In the genomic region with DNA sequence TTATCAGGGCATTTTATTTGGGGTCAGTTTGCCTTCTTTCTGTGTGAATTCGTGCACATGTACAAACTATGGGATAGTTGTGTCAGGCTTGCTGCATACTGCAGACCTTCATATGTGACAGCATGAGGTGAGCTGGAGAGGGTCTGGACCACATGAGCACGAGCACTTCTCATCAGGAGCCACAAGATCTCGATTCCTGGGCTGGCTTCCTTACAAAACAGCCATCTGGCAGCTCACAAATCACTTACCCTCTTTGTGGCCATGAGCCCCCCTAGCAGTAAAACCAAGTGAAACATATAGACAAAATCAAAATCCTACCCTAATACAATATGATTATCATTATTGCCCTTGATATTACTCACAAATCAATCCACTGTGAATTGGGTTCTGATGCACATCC, we compare ENCODE assay signal across 16 cellular contexts.
A peak's percentile ranks its signal among the peaks of the same experiment; 100 is the strongest.
DNase-seq lines count a peak whose midpoint lies in the region; ATAC-seq, FAIRE-seq and TF ChIP-seq lines count a peak whose summit lies in the region.
"Had no signal": no experiment of that assay in that cellular context is flagged by ENCODE, and none has a peak within 500 bp of the region (broad histone marks: within the 10 kb centered on the region; RNA-seq: fewer than 3 reads in every experiment).

No MANE protein-coding gene starts in this region.

- H4K8ac ChIP-seq in H1 (ENCODE audit: extremely low read depth, insufficient read depth, low read length) (no peak overlapping the region), mesendoderm (ENCODE audit: low read depth, low read length) (no peak overlapping the region)

- H2BK120ac ChIP-seq in H1 (replicated peaks; ENCODE audit: low read depth, low read length), result no peak overlapping the region
- no peak overlapping the region for H2BK120ac ChIP-seq in mesendoderm (ENCODE audit: low read depth, low read length)

- no peak for TF ChIP-seq CTCF in H1 (IDR thresholded peaks at IDR 0.05; ENCODE audit: control extremely low read depth in 1 of 3, insufficient read depth in 1 of 3, low read depth in 1 of 3, low read length in 3 of 3)
- no peak for TF ChIP-seq CTCF in CD8-positive, alpha-beta T cell (IDR thresholded peaks at IDR 0.05)

- H4K91ac ChIP-seq in H1 (replicated peaks; ENCODE audit: insufficient read length, low read length), result no peak overlapping the region

- no peak overlapping the region for H3K4me3 Mint-ChIP-seq in CD8-positive, alpha-beta T cell
- H3K4me3 Mint-ChIP-seq: B cell; CD4-positive, alpha-beta memory T cell had no signal

- no peak overlapping the region for H3K27ac Mint-ChIP-seq in CD8-positive, alpha-beta T cell
- H3K27ac Mint-ChIP-seq: B cell had no signal

- H2BK15ac ChIP-seq in H1 (ENCODE audit: low read length) (no peak overlapping the region), mesendoderm (replicated peaks; ENCODE audit: low read depth) (no peak overlapping the region)

- H3K27me3 ChIP-seq in BLaER1 treated with 17β-estradiol and CSF1 and Interleukin-3, amounts not matched to agents 10 nM and 100 nM, result no peaks in the 10 kb centered on the region
- H3K27me3 ChIP-seq in H1 (replicated peaks in 1 of 4; ENCODE audit: control insufficient read depth in 3 of 4, extremely low read depth in 1 of 4, insufficient read depth in 3 of 4, low read length in 3 of 4) (no peaks in the 10 kb centered on the region; a peak in 1 of 7 replicates), mesendoderm (ENCODE audit: insufficient read depth, low read length, poor library complexity) (no peaks in the 10 kb centered on the region)
- H3K27me3 ChIP-seq in CD8-positive, alpha-beta T cell (ENCODE audit: insufficient read depth, low read length), result no peaks in the 10 kb centered on the region

- no peak for TF ChIP-seq POLR2A in H1 (IDR thresholded peaks at IDR 0.05; ENCODE audit: control extremely low read depth in 1 of 2, low read depth in 2 of 2, low read length in 2 of 2)

- H3K14ac ChIP-seq in H1 (ENCODE audit: insufficient read length), result no peak overlapping the region

- WGBS in H1 (ENCODE audit: extremely low coverage in 1 of 2, insufficient coverage in 1 of 2, insufficient read length in 1 of 2, insufficient replicate concordance in 2 of 2, low coverage in 1 of 2, low lambda C conversion rate in 2 of 2, missing lambda C conversion rate in 1 of 2), 2 experiments, result 85% methylated on average over 3 of the region's 3 CpGs; no CpG with 5 or more reads in 1 of the 2 experiments
- WGBS in mesendoderm (ENCODE audit: extremely low coverage, insufficient coverage, low lambda C conversion rate), result no CpG with 5 or more reads among the region's 3 CpGs

- H3K56ac ChIP-seq in H1 (replicated peaks; ENCODE audit: insufficient read length, low read depth, low read length), result no peak overlapping the region
- no peak overlapping the region for H3K56ac ChIP-seq in mesendoderm (ENCODE audit: low read length)

- H4K5ac ChIP-seq in H1 (ENCODE audit: insufficient read length, low read depth, low read length) (no peak overlapping the region), mesendoderm (ENCODE audit: low read length) (no peak overlapping the region)

- DNase-seq in G401 (ENCODE audit: low spot score) (peak; percentile 76), H1 (ENCODE audit: low read depth in 1 of 2, low spot score in 2 of 2) (no peak), mesendoderm (no peak), DMS53 treated with DMSO at 0.1 percent for 48 hours (lab: John Stamatoyannopoulos, UW; ENCODE audit: unreplicated experiment) (no peak)
- DNase-seq in CD8-positive, alpha-beta T cell, result no peak
- DNase-seq: Calu3; CD4-positive, alpha-beta memory T cell; DMS79; GF-D8; IMR-90 had no signal

- H3K79me2 ChIP-seq in H1 (ENCODE audit: control insufficient read depth in 1 of 2, insufficient read depth in 2 of 2, low read length in 2 of 2) (no peaks in the 10 kb centered on the region), mesendoderm (ENCODE audit: control insufficient read depth, insufficient read depth, low read length) (no peaks in the 10 kb centered on the region)

- no peak overlapping the region for H3K4me3 ChIP-seq in BLaER1 treated with 17β-estradiol and CSF1 and Interleukin-3, amounts not matched to agents 10 nM and 100 nM
- H3K4me3 ChIP-seq in H1 (ENCODE audit: extremely low read depth in 1 of 4, insufficient read depth in 2 of 4, low read depth in 3 of 4, low read length in 4 of 4), result no peak overlapping the region
- no peak overlapping the region for H3K4me3 ChIP-seq in mesendoderm (ENCODE audit: low read length)
- H3K4me3 ChIP-seq in CD8-positive, alpha-beta T cell (ENCODE audit: low read depth, low read length), result no peak overlapping the region
- H3K4me3 ChIP-seq: HAP-1, K562 had no signal

- peak overlapping the region in 8 of 11 experiments; percentile 79 to 90 (median 82); a peak in 14 of 22 replicates for H3K4me2 ChIP-seq in BLaER1 treated with 17β-estradiol and CSF1 and Interleukin-3, amounts not matched to agents 10 nM and 100 nM
- H3K4me2 ChIP-seq in H1 (ENCODE audit: insufficient read depth in 1 of 2, low read depth in 2 of 2, low read length in 2 of 2) (no peak overlapping the region), mesendoderm (ENCODE audit: low read length) (no peak overlapping the region)

- TF ChIP-seq EP300 in H1 (IDR thresholded peaks at IDR 0.05; ENCODE audit: borderline replicate concordance in 1 of 2, low read depth in 2 of 2, low read length in 2 of 2), result no peak

- no peak for ATAC-seq in CD8-positive, alpha-beta T cell
- ATAC-seq: K562 had no signal

- H4K20me1 ChIP-seq in BLaER1 treated with 17β-estradiol and CSF1 and Interleukin-3, amounts not matched to agents 10 nM and 100 nM, result peaks cover 0 to 28% (median 0%) of the 10 kb centered on the region in 11 experiments; a peak in 3 of 22 replicates
- peaks cover 0 to 3% of the 10 kb centered on the region in 2 experiments for H4K20me1 ChIP-seq in H1 (replicated peaks in 1 of 2; ENCODE audit: control insufficient read depth in 1 of 2, insufficient read depth in 2 of 2, low read length in 2 of 2)

- no peaks in the 10 kb centered on the region for H3K9me3 ChIP-seq in BLaER1 treated with 17β-estradiol and CSF1 and Interleukin-3, amounts not matched to agents 10 nM and 100 nM (replicated peaks in 1 of 11)
- no peaks in the 10 kb centered on the region; a peak in 1 of 4 replicates for H3K9me3 ChIP-seq in H1 (ENCODE audit: insufficient read depth in 2 of 2, low read depth in 1 of 2, low read length in 1 of 2)
- H3K9me3 ChIP-seq in CD8-positive, alpha-beta T cell (ENCODE audit: low read length), result no peaks in the 10 kb centered on the region
- H3K9me3 ChIP-seq: HAP-1 had no signal

- no peak for FAIRE-seq in H1 (lab: Jason Lieb, UNC)
- FAIRE-seq: GM19239, K562 had no signal

- POLR2A ChIA-PET in H1 (lab: Charles Lee; ENCODE audit: partially characterized antibody), result interaction anchor here (1.1 kb wide), 1 partner anchor 165 kb away, joined by 4 read pairs; no protein-coding TSS in a partner anchor
- POLR2A ChIA-PET in CD8-positive, alpha-beta T cell (lab: Charles Lee), result no interaction called here

- H3K23me2 ChIP-seq in H1 (ENCODE audit: low read depth, low read length), result no peaks in the 10 kb centered on the region

- no peaks in the 10 kb centered on the region for H3K36me3 Mint-ChIP-seq in CD8-positive, alpha-beta T cell
- H3K36me3 Mint-ChIP-seq: CD4-positive, alpha-beta memory T cell had no signal

- H3K27ac ChIP-seq in BLaER1 treated with 17β-estradiol and CSF1 and Interleukin-3, amounts not matched to agents 10 nM and 100 nM, result peak overlapping the region in 7 of 11 experiments; percentile 22 to 87 (median 78); a peak in 11 of 22 replicates
- 0 out of 2 replicates have a peak overlapping the region, but pooled peaks have one; percentile 40 for H3K27ac ChIP-seq in H1 (ENCODE audit: low read depth, low read length)
- H3K27ac ChIP-seq in mesendoderm (ENCODE audit: low read depth, low read length), result no peak overlapping the region
- H3K27ac ChIP-seq in CD8-positive, alpha-beta T cell (ENCODE audit: low read depth, low read length), result no peak overlapping the region
- H3K27ac ChIP-seq: HL-60 had no signal

- in situ Hi-C loops in G401 (cut with HindIII; ENCODE audit: low sequenced_read_pairs), result no loop called here

- peaks cover 0 to 100% (median 61%) of the 10 kb centered on the region in 11 experiments; a peak in 18 of 22 replicates for H3K36me3 ChIP-seq in BLaER1 treated with 17β-estradiol and CSF1 and Interleukin-3, amounts not matched to agents 10 nM and 100 nM
- H3K36me3 ChIP-seq in H1 (ENCODE audit: control insufficient read depth in 2 of 4, insufficient read depth in 4 of 4, low read length in 3 of 4), result peaks cover 9 to 24% (median 19%) of the 10 kb centered on the region in 4 experiments; a peak in 7 of 8 replicates
- H3K36me3 ChIP-seq in mesendoderm (ENCODE audit: control insufficient read depth, insufficient read depth, low read length), result no peaks in the 10 kb centered on the region
- no peaks in the 10 kb centered on the region for H3K36me3 ChIP-seq in CD8-positive, alpha-beta T cell (ENCODE audit: insufficient read depth, low read length)
- H3K36me3 ChIP-seq: HAP-1 had no signal

- no peak overlapping the region for H2AK5ac ChIP-seq in H1 (ENCODE audit: low read depth, low read length)
- no peak overlapping the region for H2AK5ac ChIP-seq in mesendoderm (ENCODE audit: low read length)

- H3K4me1 Mint-ChIP-seq in CD8-positive, alpha-beta T cell (ENCODE audit: low read depth), result no peaks in the 10 kb centered on the region
- H3K4me1 Mint-ChIP-seq: CD4-positive, alpha-beta memory T cell had no signal

- no peak overlapping the region for H3K4ac ChIP-seq in H1 (replicated peaks; ENCODE audit: insufficient read length, low read depth, low read length)
- H3K4ac ChIP-seq in mesendoderm (ENCODE audit: low read depth, low read length), result no peak overlapping the region

- no peak overlapping the region for H3K23ac ChIP-seq in H1 (ENCODE audit: insufficient read length)
- no peak overlapping the region for H3K23ac ChIP-seq in mesendoderm (ENCODE audit: low read length)

- H2BK5ac ChIP-seq in H1 (ENCODE audit: low read depth, low read length), result no peak overlapping the region
- H2BK5ac ChIP-seq in mesendoderm (ENCODE audit: low read length), result no peak overlapping the region

- peak overlapping the region in 1 of 11 experiments; percentile 17; a peak in 1 of 22 replicates for H3K9ac ChIP-seq in BLaER1 treated with 17β-estradiol and CSF1 and Interleukin-3, amounts not matched to agents 10 nM and 100 nM
- H3K9ac ChIP-seq in H1 (replicated peaks in 1 of 4; ENCODE audit: extremely low read depth in 1 of 4, low read depth in 3 of 4, low read length in 3 of 4) (no peak overlapping the region), mesendoderm (ENCODE audit: low read length) (no peak overlapping the region)

- H3K79me1 ChIP-seq in H1 (ENCODE audit: low read depth, low read length) (no peaks in the 10 kb centered on the region), mesendoderm (ENCODE audit: low read length) (no peaks in the 10 kb centered on the region)

- H2BK12ac ChIP-seq in H1 (ENCODE audit: low read depth, low read length), result no peak overlapping the region

- H3K9me3 Mint-ChIP-seq in CD8-positive, alpha-beta T cell, result no peaks in the 10 kb centered on the region
- H3K9me3 Mint-ChIP-seq: CD4-positive, alpha-beta memory T cell had no signal

- CTCF ChIA-PET in H1 (lab: Charles Lee; ENCODE audit: partially characterized antibody), result no interaction called here
- CTCF ChIA-PET in CD8-positive, alpha-beta T cell (lab: Charles Lee), result no interaction called here

- H3K4me1 ChIP-seq in BLaER1 treated with 17β-estradiol and CSF1 and Interleukin-3, amounts not matched to agents 10 nM and 100 nM, result peaks cover 15 to 81% (median 69%) of the 10 kb centered on the region in 10 experiments
- peaks cover 0 to 2% (median 0%) of the 10 kb centered on the region in 4 experiments; a peak in 1 of 7 replicates for H3K4me1 ChIP-seq in H1 (replicated peaks in 1 of 4; ENCODE audit: control insufficient read depth in 3 of 4, insufficient read depth in 4 of 4, low read length in 3 of 4)
- no peaks in the 10 kb centered on the region for H3K4me1 ChIP-seq in mesendoderm (ENCODE audit: control insufficient read depth, low read depth, low read length)
- no peaks in the 10 kb centered on the region for H3K4me1 ChIP-seq in CD8-positive, alpha-beta T cell (ENCODE audit: insufficient read depth, low read length)

- intact Hi-C loops in CD8-positive, alpha-beta T cell (cut with DNase I, micrococcal nuclease), result no loop called here

- TF ChIP-seq RAD21 in H1 (IDR thresholded peaks at IDR 0.05 in 1 of 2, conservative IDR thresholded peaks at IDR 0.05 in 1 of 2; ENCODE audit: low read depth in 2 of 2, low read length in 2 of 2), result no peak

- peaks cover 6% of the 10 kb centered on the region for H3K27me3 Mint-ChIP-seq in CD8-positive, alpha-beta T cell (ENCODE audit: low read depth)

- no peak overlapping the region for H3K18ac ChIP-seq in H1 (ENCODE audit: extremely low read depth, low read length)
- no peak overlapping the region for H3K18ac ChIP-seq in mesendoderm (ENCODE audit: low read length)

- no peak overlapping the region for H2BK20ac ChIP-seq in H1 (ENCODE audit: low read length)

- no peak overlapping the region for H2AFZ ChIP-seq in H1 (ENCODE audit: low read length)

Comparison
In these comparisons a context has a peak if more than half of its experiments do, and no peak if none do; other contexts are left out.
1. H3K27ac ChIP-seq: peak in BLaER1 treated with 17β-estradiol and CSF1 and Interleukin-3, amounts not matched to agents 10 nM and 100 nM (7 of 11) and H1 (single experiment); none in mesendoderm (single experiment) and CD8-positive, alpha-beta T cell (single experiment).
2. H3K4me2 ChIP-seq: peak in BLaER1 treated with 17β-estradiol and CSF1 and Interleukin-3, amounts not matched to agents 10 nM and 100 nM (8 of 11); none in H1 (0 of 2) and mesendoderm (single experiment).